8 cellular contexts compared by ENCODE assay signal in the genomic region with DNA sequence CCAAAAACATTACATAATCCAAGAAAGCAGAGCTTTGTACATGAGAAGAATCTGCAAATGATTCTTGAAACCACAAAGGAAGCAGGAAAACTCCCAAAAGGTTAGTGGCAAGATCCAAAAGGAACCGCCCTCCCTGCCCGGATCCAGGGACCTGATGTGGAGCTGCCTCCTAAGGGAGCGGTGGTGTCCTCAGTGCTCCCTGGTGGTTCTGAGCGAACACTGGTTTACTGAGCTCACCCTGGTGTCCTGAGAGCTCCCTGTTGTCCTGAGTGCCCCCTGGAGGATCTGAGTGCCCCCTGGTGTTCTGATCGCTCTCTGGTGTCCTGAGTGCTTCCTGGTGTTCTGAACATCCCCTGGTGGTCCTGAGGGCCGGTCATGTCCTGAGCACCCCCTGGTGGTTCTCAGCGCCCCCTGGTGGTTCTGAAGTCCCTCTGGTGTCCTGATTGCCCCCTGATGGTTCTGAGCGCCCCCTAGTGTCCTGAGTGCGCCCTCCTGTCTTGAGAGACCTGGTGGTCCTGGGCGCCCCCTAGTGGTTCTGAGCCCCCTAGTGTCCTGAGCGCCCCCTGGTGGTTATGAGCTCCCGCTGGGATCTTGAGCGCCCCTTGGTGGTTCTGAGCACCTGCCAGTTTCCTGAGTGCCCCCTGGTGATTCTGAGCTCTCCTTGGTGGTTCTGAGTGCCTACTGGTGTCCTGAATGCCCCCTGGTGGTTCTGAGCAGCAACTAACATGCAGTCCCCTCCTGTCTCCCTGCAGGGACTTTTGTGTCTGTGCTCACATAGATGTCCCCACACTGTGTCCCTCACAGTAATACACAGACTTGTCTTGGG.
A peak's percentile ranks its signal among the peaks of the same experiment; 100 is the strongest.
DNase-seq lines count a peak whose midpoint lies in the region; ATAC-seq and TF ChIP-seq lines count a peak whose summit lies in the region.

No MANE protein-coding gene starts in this region.

- H3K9ac ChIP-seq in fibroblast of lung (ENCODE audit: insufficient read depth, low read length) = no peak overlapping the region

- intact Hi-C loops in vagina (cut with DNase I) = no loop called here

- H3K4me3 Mint-ChIP-seq in GM23338 = no peak overlapping the region

- H3K4me1 Mint-ChIP-seq in GM23338 = no peaks in the 10 kb centered on the region

- no peak overlapping the region for H3K27ac Mint-ChIP-seq in GM23338

- H2AFZ ChIP-seq in GM23338 (no peak overlapping the region), fibroblast of lung (ENCODE audit: low read length) (no peak overlapping the region)

- H3K79me2 ChIP-seq in GM23338 (replicated peaks; ENCODE audit: insufficient read depth) (no peaks in the 10 kb centered on the region), fibroblast of lung (ENCODE audit: control insufficient read depth, insufficient read depth, low read length) (no peaks in the 10 kb centered on the region)

- H3K36me3 Mint-ChIP-seq in GM23338 (ENCODE audit: low read depth) = peaks cover 28% of the 10 kb centered on the region

- TF ChIP-seq CTCF in GM12874 (IDR thresholded peaks at IDR 0.05; ENCODE audit: insufficient read depth, low read depth, low read length) (peak; percentile 100), GM23338 (conservative IDR thresholded peaks at IDR 0.05; ENCODE audit: low read depth in 2 of 2) (peak; percentile 48 to 71), fibroblast of lung (conservative IDR thresholded peaks at IDR 0.05 in 1 of 2, IDR thresholded peaks at IDR 0.05 in 1 of 2; ENCODE audit: low read depth in 1 of 2, low read length in 2 of 2) (peak; percentile 6 to 29), vagina (IDR thresholded peaks at IDR 0.05) (no peak)

- no peaks in the 10 kb centered on the region for H3K9me2 ChIP-seq in GM23338 (ENCODE audit: insufficient read depth)

- no peak overlapping the region for H3K27ac ChIP-seq in GM23338 (ENCODE audit: low read depth)
- no peak overlapping the region for H3K27ac ChIP-seq in fibroblast of lung (ENCODE audit: insufficient read depth, low read length)
- no peak overlapping the region for H3K27ac ChIP-seq in vagina

- H3K4me1 ChIP-seq in GM23338 (ENCODE audit: insufficient read depth) (no peaks in the 10 kb centered on the region), fibroblast of lung (ENCODE audit: control insufficient read depth, extremely low read depth, insufficient read depth, low read length) (no peaks in the 10 kb centered on the region), vagina (no peaks in the 10 kb centered on the region)

- H3K4me2 ChIP-seq in GM23338 (no peak overlapping the region), fibroblast of lung (ENCODE audit: extremely low read depth, insufficient read depth, low read length) (no peak overlapping the region)

- TF ChIP-seq POLR2A in vagina (IDR thresholded peaks at IDR 0.05) = no peak

- no peaks in the 10 kb centered on the region for H3K27me3 Mint-ChIP-seq in GM23338 (ENCODE audit: insufficient read depth, low read depth, poor library complexity)

- H3K36me3 ChIP-seq in GM23338 (ENCODE audit: insufficient read depth) (peaks cover 16% of the 10 kb centered on the region), fibroblast of lung (ENCODE audit: control insufficient read depth, insufficient read depth, low read length) (no peaks in the 10 kb centered on the region), vagina (no peaks in the 10 kb centered on the region)

- no peak overlapping the region for H3K4me3 ChIP-seq in GM23338
- H3K4me3 ChIP-seq in fibroblast of lung (replicated peaks in 1 of 4; ENCODE audit: control extremely low read depth in 1 of 4, insufficient read depth in 1 of 4, low read depth in 3 of 4, low read length in 4 of 4) = no peak overlapping the region
- no peak overlapping the region for H3K4me3 ChIP-seq in vagina

- peaks cover 7% of the 10 kb centered on the region; the same call in 1 of the 2 replicates for H3F3A ChIP-seq in GM23338 (replicated peaks; ENCODE audit: low read depth)

- H4K20me1 ChIP-seq in GM23338 (replicated peaks; ENCODE audit: insufficient read depth) (no peaks in the 10 kb centered on the region), fibroblast of lung (ENCODE audit: control insufficient read depth, extremely low read depth, insufficient read depth, low read length) (no peaks in the 10 kb centered on the region)

- H3K9me3 ChIP-seq in fibroblast of lung (ENCODE audit: control insufficient read depth, insufficient read depth, low read depth, low read length) = no peaks in the 10 kb centered on the region
- H3K9me3 ChIP-seq in vagina = no peaks in the 10 kb centered on the region

- DNase-seq in GM23338 (ENCODE audit: low spot score) (peak; percentile 74), MV-4-11 (lab: John Stamatoyannopoulos, UW) (peak; percentile 74), fibroblast of lung (ENCODE audit: low read depth in 2 of 2) (no peak), vagina (ENCODE audit: extremely low spot score in 2 of 2) (no peak)
- DNase-seq in activated CD8-positive, alpha-beta memory T cell treated with anti-CD3 and anti-CD28 coated beads for 4 hours (ENCODE audit: low read depth in 2 of 2) = peak; percentile 34 to 62
- DNase-seq in stimulated activated CD4-positive, alpha-beta T cell treated with anti-CD3 and anti-CD28 coated beads, Interleukin-1b, Interleukin-23, amount 100 ng/mL, for 1 hour (ENCODE audit: low read depth in 2 of 2) = peak; percentile 42 to 94

- peaks cover 70% of the 10 kb centered on the region for H3K9me3 Mint-ChIP-seq in GM23338

- ATAC-seq in GM23338 = no peak
- ATAC-seq in GM19324 (IDR thresholded peaks at IDR 0.05; ENCODE audit: low FRiP score, unreplicated experiment) = no peak

- H3K27me3 ChIP-seq in GM23338 (ENCODE audit: insufficient read depth) = no peaks in the 10 kb centered on the region
- no peaks in the 10 kb centered on the region for H3K27me3 ChIP-seq in fibroblast of lung (ENCODE audit: control insufficient read depth, insufficient read depth, low read length)
- H3K27me3 ChIP-seq in vagina = no peaks in the 10 kb centered on the region

TF ChIP-seq in GM23338, 12 proteins besides CTCF, POLR2A, EP300 and RAD21:
- TF ChIP-seq POLR2AphosphoS5 (IDR thresholded peaks at IDR 0.05; ENCODE audit: low read depth) = no peak
- TF ChIP-seq EZH2phosphoT487 (IDR thresholded peaks at IDR 0.05; ENCODE audit: unreplicated experiment) = no peak
- TF ChIP-seq, protein P1, sequence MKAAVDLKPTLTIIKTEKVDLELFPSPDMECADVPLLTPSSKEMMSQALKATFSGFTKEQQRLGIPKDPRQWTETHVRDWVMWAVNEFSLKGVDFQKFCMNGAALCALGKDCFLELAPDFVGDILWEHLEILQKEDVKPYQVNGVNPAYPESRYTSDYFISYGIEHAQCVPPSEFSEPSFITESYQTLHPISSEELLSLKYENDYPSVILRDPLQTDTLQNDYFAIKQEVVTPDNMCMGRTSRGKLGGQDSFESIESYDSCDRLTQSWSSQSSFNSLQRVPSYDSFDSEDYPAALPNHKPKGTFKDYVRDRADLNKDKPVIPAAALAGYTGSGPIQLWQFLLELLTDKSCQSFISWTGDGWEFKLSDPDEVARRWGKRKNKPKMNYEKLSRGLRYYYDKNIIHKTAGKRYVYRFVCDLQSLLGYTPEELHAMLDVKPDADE (IDR thresholded peaks at IDR 0.05) = no peak

Comparison
In these comparisons a context has a peak if more than half of its experiments do, and no peak if none do; other contexts are left out.
1. CTCF ChIP-seq: peak in GM12874 (single experiment), GM23338 (2 of 2) and fibroblast of lung (2 of 2); none in vagina (0 of 3).
2. DNase-seq: peak in GM23338 (single experiment), MV-4-11 (single experiment), activated CD8-positive, alpha-beta memory T cell treated with anti-CD3 and anti-CD28 coated beads for 4 hours (2 of 2) and stimulated activated CD4-positive, alpha-beta T cell treated with anti-CD3 and anti-CD28 coated beads, Interleukin-1b, Interleukin-23, amount 100 ng/mL, for 1 hour (2 of 2); none in fibroblast of lung (0 of 2) and vagina (0 of 2).